ENCODE assay signal across 28 cellular contexts in the genomic region with DNA sequence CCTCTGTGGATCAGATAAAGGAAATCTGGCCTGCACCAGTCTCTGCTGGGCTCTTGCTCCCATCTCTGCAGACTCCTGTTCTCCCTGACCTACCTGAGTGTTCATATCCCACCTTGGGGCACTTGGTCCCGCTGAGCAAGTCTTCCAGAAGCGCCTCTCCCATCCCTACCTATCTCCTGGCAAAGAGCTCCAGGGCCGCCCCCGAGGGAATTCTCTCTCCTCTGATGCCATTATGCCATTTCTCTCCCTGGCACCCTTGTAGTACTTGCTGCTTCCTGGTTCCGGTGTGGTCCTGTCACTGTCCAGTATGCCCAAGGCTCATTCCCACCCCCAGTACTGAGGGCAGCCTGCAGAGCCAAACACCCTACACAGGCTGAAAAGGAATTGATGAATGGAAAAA.
"Had no signal": no experiment of that assay in that cellular context is flagged by ENCODE, and none has a peak within 500 bp of the region (broad histone marks: within the 10 kb centered on the region; RNA-seq: fewer than 3 reads in every experiment).

No MANE protein-coding gene starts in this region.

- DNase-seq: colonic mucosa; dermis blood vessel endothelial cell; effector memory CD4-positive, alpha-beta T cell; foreskin keratinocyte; heart right ventricle; hippocampal formation; left cardiac atrium; mesenchymal stem cell; midbrain; naive thymus-derived CD4-positive, alpha-beta T cell; occipital lobe; ovary; stimulated activated CD4-positive, alpha-beta T cell treated with anti-CD3 and anti-CD28 coated beads, Interleukin-12 subunit alpha, Interleukin-12 subunit beta, amount 100 ng/mL, for 4 hours; stimulated activated CD4-positive, alpha-beta T cell treated with anti-CD3 and anti-CD28 coated beads, Interleukin-1b, Interleukin-23, amount 100 ng/mL, for 48 hours; stimulated activated CD4-positive, alpha-beta T cell treated with anti-CD3 and anti-CD28 coated beads, Interleukin-4, amount 100 ng/mL, for 1 hour; stimulated activated CD8-positive, alpha-beta memory T cell treated with anti-CD3 and anti-CD28 coated beads, Interleukin-4, amount 100 ng/mL, for 48 hours; stimulated activated naive CD4-positive, alpha-beta T cell; stimulated activated naive CD8-positive, alpha-beta T cell treated with anti-CD3 and anti-CD28 coated beads, Interleukin-15, amount 100 ng/mL, for 72 hours; trophoblast cell had no signal

- H3K27me3 ChIP-seq: colonic mucosa, esophagus muscularis mucosa, foreskin keratinocyte, gastroesophageal sphincter, ovary, right lobe of liver, suprapubic skin had no signal

- H3K9me3 ChIP-seq: colonic mucosa, esophagus muscularis mucosa, gastroesophageal sphincter, heart right ventricle, left lung, ovary, right lobe of liver, suprapubic skin had no signal

- H3K4me3 Mint-ChIP-seq: naive thymus-derived CD4-positive, alpha-beta T cell; nephron; stimulated activated naive CD8-positive, alpha-beta T cell treated with anti-CD3 and anti-CD28 coated beads, Interleukin-15, amount 100 ng/mL, for 72 hours had no signal

- H3K9me3 Mint-ChIP-seq: nephron; stimulated activated naive CD8-positive, alpha-beta T cell treated with anti-CD3 and anti-CD28 coated beads, Interleukin-15, amount 100 ng/mL, for 72 hours had no signal

- H3K4me3 ChIP-seq: colonic mucosa, esophagus muscularis mucosa, gastroesophageal sphincter, heart right ventricle, left lung, ovary, right lobe of liver, smooth muscle cell, suprapubic skin had no signal

- ATAC-seq: foreskin keratinocyte; gastroesophageal sphincter; heart right ventricle; left cardiac atrium; left lung; naive thymus-derived CD4-positive, alpha-beta T cell; right lobe of liver; stimulated activated naive CD8-positive, alpha-beta T cell treated with anti-CD3 and anti-CD28 coated beads, Interleukin-15, amount 100 ng/mL, for 72 hours had no signal

- H3K27ac Mint-ChIP-seq: naive thymus-derived CD4-positive, alpha-beta T cell; progenitor cell of endocrine pancreas; stimulated activated naive CD8-positive, alpha-beta T cell treated with anti-CD3 and anti-CD28 coated beads, Interleukin-15, amount 100 ng/mL, for 72 hours had no signal

- FAIRE-seq: endothelial cell of umbilical vein had no signal

- H3K36me3 ChIP-seq: colonic mucosa, heart right ventricle, left lung, ovary, right lobe of liver, suprapubic skin had no signal

- H3K4me1 ChIP-seq: colonic mucosa, right lobe of liver had no signal

- H3K27ac ChIP-seq: colonic mucosa, esophagus muscularis mucosa, foreskin keratinocyte, gastroesophageal sphincter, heart right ventricle, left lung, ovary, right lobe of liver, suprapubic skin had no signal
